In genomic region chr11:57885298-57886035, GRCh38 we compare ENCODE assay signal across 2 cellular contexts.
TF ChIP-seq lines count a peak whose summit lies in the region.

No MANE protein-coding gene starts in this region.

TF ChIP-seq in K562, 482 proteins besides CTCF, POLR2A, EP300 and RAD21 (continued from another document and continues in another):
- no peak for TF ChIP-seq HOMEZ (CRISPR knock-in tag; IDR thresholded peaks at IDR 0.05)
- no peak for TF ChIP-seq NR2C1 (IDR thresholded peaks at IDR 0.05)
- TF ChIP-seq NR2C1 (tag; IDR thresholded peaks at IDR 0.05): no peak
- no peak for TF ChIP-seq ATF7 (IDR thresholded peaks at IDR 0.05)
- no peak for TF ChIP-seq ZKSCAN1 (IDR thresholded peaks at IDR 0.05; ENCODE audit: low read depth, low read length)
- TF ChIP-seq CREB3 (tag; conservative IDR thresholded peaks at IDR 0.05; ENCODE audit: low read depth): 0 out of 2 replicates have a peak, but pooled peaks have one; percentile 75
- TF ChIP-seq MEF2D (tag; conservative IDR thresholded peaks at IDR 0.05; ENCODE audit: low read depth): peak; percentile 51; the same call in 1 of the 2 replicates
- no peak for TF ChIP-seq SAP30 (IDR thresholded peaks at IDR 0.05; ENCODE audit: borderline replicate concordance, insufficient read depth, low read depth, low read length, poor library complexity, severe bottlenecking)
- 0 out of 2 replicates have a peak, but pooled peaks have one; percentile 30 for TF ChIP-seq NCOA6 (IDR thresholded peaks at IDR 0.05)
- no peak for TF ChIP-seq POU5F1 (IDR thresholded peaks at IDR 0.05; ENCODE audit: borderline replicate concordance, low read depth, low read length, partially characterized antibody)
- no peak for TF ChIP-seq EGR1 (conservative IDR thresholded peaks at IDR 0.05)
- peak in 1 of 2 experiments; percentile 44; a peak in 1 of 4 replicates for TF ChIP-seq ZNF639 (CRISPR knock-in tag; conservative IDR thresholded peaks at IDR 0.05 in 1 of 2, IDR thresholded peaks at IDR 0.05 in 1 of 2)
- TF ChIP-seq ZKSCAN3 (CRISPR knock-in tag; IDR thresholded peaks at IDR 0.05): no peak
- no peak for TF ChIP-seq BRCA1 (IDR thresholded peaks at IDR 0.05)
- TF ChIP-seq BRCA1 (CRISPR knock-in tag; IDR thresholded peaks at IDR 0.05): no peak
- no peak for TF ChIP-seq DPF2 (IDR thresholded peaks at IDR 0.05)
- TF ChIP-seq TOE1 (IDR thresholded peaks at IDR 0.05; ENCODE audit: borderline replicate concordance): no peak
- no peak for TF ChIP-seq TOE1 (CRISPR knock-in tag; IDR thresholded peaks at IDR 0.05; ENCODE audit: borderline replicate concordance, low read depth)
- peak; percentile 88 for TF ChIP-seq PRMT5 (CRISPR knock-in tag; IDR thresholded peaks at IDR 0.05)
- no peak for TF ChIP-seq BMI1 (IDR thresholded peaks at IDR 0.05; ENCODE audit: low read length)
- TF ChIP-seq RFX7 (CRISPR knock-in tag; IDR thresholded peaks at IDR 0.05): no peak
- TF ChIP-seq TEAD1 (CRISPR knock-in tag; IDR thresholded peaks at IDR 0.05): 0 out of 4 replicates have a peak, but pooled peaks of 1 of the 2 experiments have one; percentile 50
- TF ChIP-seq TRIM28 (IDR thresholded peaks at IDR 0.05): no peak
- TF ChIP-seq HDAC1 (IDR thresholded peaks at IDR 0.05): no peak
- TF ChIP-seq TAF7 (tag; IDR thresholded peaks at IDR 0.05): no peak
- no peak for TF ChIP-seq NFATC3 (IDR thresholded peaks at IDR 0.05)
- TF ChIP-seq RCOR1 (IDR thresholded peaks at IDR 0.05; ENCODE audit: borderline replicate concordance in 1 of 2, low read depth in 2 of 2, low read length in 2 of 2): peak in 1 of 2 experiments; percentile 42; a peak in 1 of 4 replicates
- TF ChIP-seq PHF20 (IDR thresholded peaks at IDR 0.05; ENCODE audit: partially characterized antibody): no peak
- TF ChIP-seq EHMT2 (IDR thresholded peaks at IDR 0.05): peak; percentile 99
- no peak for TF ChIP-seq ZNF316 (IDR thresholded peaks at IDR 0.05)
- 0 out of 2 replicates have a peak, but pooled peaks have one; percentile 15 for TF ChIP-seq CBX5 (IDR thresholded peaks at IDR 0.05; ENCODE audit: borderline replicate concordance, low read depth)
- no peak for TF ChIP-seq ATF6 (CRISPR knock-in tag; IDR thresholded peaks at IDR 0.05)

TF ChIP-seq in HepG2, 621 proteins besides CTCF, POLR2A, EP300 and RAD21 (continued from another document and continues in another):
- TF ChIP-seq ZNF281 (CRISPR knock-in tag; IDR thresholded peaks at IDR 0.05; ENCODE audit: borderline replicate concordance) (0 out of 2 replicates have a peak, but pooled peaks have one; percentile 20), ZNF790 (CRISPR knock-in tag; IDR thresholded peaks at IDR 0.05; ENCODE audit: borderline replicate concordance) (0 out of 2 replicates have a peak, but pooled peaks have one; percentile 32), TFE3 (CRISPR knock-in tag; IDR thresholded peaks at IDR 0.05) (peak; percentile 41; the same call in 1 of the 2 replicates), ERF (CRISPR knock-in tag; IDR thresholded peaks at IDR 0.05) (peak; percentile 62; the same call in 1 of the 2 replicates), PCBP1 (IDR thresholded peaks at IDR 0.05; ENCODE audit: borderline replicate concordance, low read depth, low read length) (no peak), ZNF660 (CRISPR knock-in tag; IDR thresholded peaks at IDR 0.05; ENCODE audit: borderline replicate concordance, low read depth) (no peak), ZNF12 (CRISPR knock-in tag; IDR thresholded peaks at IDR 0.05) (peak; percentile 63), ZBTB44 (CRISPR knock-in tag; IDR thresholded peaks at IDR 0.05) (peak; percentile 75; the same call in 1 of the 2 replicates), FOXC1 (CRISPR knock-in tag; IDR thresholded peaks at IDR 0.05; ENCODE audit: borderline replicate concordance) (no peak), ZSCAN21 (CRISPR knock-in tag; IDR thresholded peaks at IDR 0.05; ENCODE audit: borderline replicate concordance) (peak; percentile 43; the same call in 1 of the 2 replicates), SIX4 (CRISPR knock-in tag; IDR thresholded peaks at IDR 0.05) (peak; percentile 39; the same call in 1 of the 2 replicates), KLF16 (CRISPR knock-in tag; IDR thresholded peaks at IDR 0.05) (peak in 1 of 2 experiments; percentile 67; a peak in 1 of 4 replicates), HBP1 (CRISPR knock-in tag; IDR thresholded peaks at IDR 0.05; ENCODE audit: low read depth) (peak; percentile 77; the same call in 1 of the 2 replicates), TGIF2 (CRISPR knock-in tag; IDR thresholded peaks at IDR 0.05) (peak; percentile 84), SMAD3 (CRISPR knock-in tag; IDR thresholded peaks at IDR 0.05) (0 out of 2 replicates have a peak, but pooled peaks have one; percentile 35), RARA (CRISPR knock-in tag; IDR thresholded peaks at IDR 0.05) (peak; percentile 56), SAP130 (CRISPR knock-in tag; IDR thresholded peaks at IDR 0.05; ENCODE audit: low read depth) (peak; percentile 34; the same call in 1 of the 2 replicates), ZNF367 (CRISPR knock-in tag; IDR thresholded peaks at IDR 0.05; ENCODE audit: borderline replicate concordance) (no peak), STAT6 (CRISPR knock-in tag; IDR thresholded peaks at IDR 0.05; ENCODE audit: borderline replicate concordance) (no peak), HMGXB3 (CRISPR knock-in tag; IDR thresholded peaks at IDR 0.05; ENCODE audit: borderline replicate concordance) (0 out of 2 replicates have a peak, but pooled peaks have one; percentile 37), SALL1 (CRISPR knock-in tag; IDR thresholded peaks at IDR 0.05) (peak; percentile 43; the same call in 1 of the 2 replicates), NFYC (CRISPR knock-in tag; IDR thresholded peaks at IDR 0.05) (no peak), REST (IDR thresholded peaks at IDR 0.05; ENCODE audit: borderline replicate concordance in 1 of 2, low read depth in 1 of 2, low read length in 2 of 2) (peak; percentile 83 to 98)
